Comparison of ENCODE assay signal across 8 cellular contexts in genomic region chr9:130128782-130129424, GRCh38. TPM values are rescaled to one million over a fixed set of nuclear protein-coding genes. Genes with fewer than 3 reads are reported as not detected.
DNase-seq lines count a peak whose midpoint lies in the region; ATAC-seq and TF ChIP-seq lines count a peak whose summit lies in the region.

No MANE protein-coding gene starts in this region.

- WGBS in psoas muscle, 3 donors = 44 to 65% (median 61%) methylated on average over 13 of the region's 13 CpGs

- intact Hi-C loops in psoas muscle (cut with DNase I) = no loop called here

- peak; percentile 90 for DNase-seq in COLO829 (ENCODE audit: low spot score)
- peak; percentile 90 for DNase-seq in NOMO-1 (lab: John Stamatoyannopoulos, UW; ENCODE audit: unreplicated experiment in 2 of 2)
- peak; percentile 66 for DNase-seq in activated T-cell treated with anti-CD3 and anti-CD28 coated beads, Interleukin-2, amount 50 U/mL, for 1 hour
- DNase-seq in fibroblast of villous mesenchyme (ENCODE audit: low read depth) = peak; percentile 91
- DNase-seq in psoas muscle = peak; percentile 56 to 64
- no peak for DNase-seq in HEK293T (ENCODE audit: extremely low spot score)
- no peak for DNase-seq in NCI-H1417 treated with DMSO at 0.1 percent for 48 hours (lab: John Stamatoyannopoulos, UW)

- CTCF ChIA-PET in HEK293T (lab: Yijun Ruan, JAX) = no interaction called here

- peak overlapping the region; percentile 68 for H3K27ac ChIP-seq in psoas muscle

- ATAC-seq in GM21825 (IDR thresholded peaks at IDR 0.05; ENCODE audit: unreplicated experiment) = peak; percentile 63
- peak; percentile 79 to 92 (median 86) for ATAC-seq in psoas muscle

- H3K36me3 ChIP-seq in psoas muscle (ENCODE audit: insufficient read depth in 1 of 2, low read depth in 1 of 2) = peaks cover 0 to 73% of the 10 kb centered on the region in 2 donors

- no peaks in the 10 kb centered on the region for H3K27me3 ChIP-seq in psoas muscle (ENCODE audit: insufficient read depth in 3 of 3, low read length in 2 of 3)

- no peaks in the 10 kb centered on the region for H3K9me3 ChIP-seq in psoas muscle

- POLR2A ChIA-PET in HEK293T (lab: Yijun Ruan, JAX) = no interaction called here

- H3K4me1 ChIP-seq in psoas muscle = no peaks in the 10 kb centered on the region

- no peak for TF ChIP-seq CTCF in fibroblast of villous mesenchyme (IDR thresholded peaks at IDR 0.05; ENCODE audit: insufficient read depth, low read depth, low read length)
- TF ChIP-seq CTCF in psoas muscle (IDR thresholded peaks at IDR 0.05) = no peak

- H3K4me3 ChIP-seq in fibroblast of villous mesenchyme (ENCODE audit: low read depth, low read length) (no peak overlapping the region), psoas muscle (no peak overlapping the region)

TF ChIP-seq in HEK293T, 16 proteins besides CTCF, POLR2A, EP300 and RAD21:
- TF ChIP-seq ARNT (IDR thresholded peaks at IDR 0.05) (no peak), LEF1 (IDR thresholded peaks at IDR 0.05; ENCODE audit: borderline replicate concordance) (no peak), PKNOX1 (IDR thresholded peaks at IDR 0.05) (no peak), ELF4 (IDR thresholded peaks at IDR 0.05) (no peak), NFRKB (IDR thresholded peaks at IDR 0.05) (no peak), BHLHE40 (IDR thresholded peaks at IDR 0.05; ENCODE audit: borderline replicate concordance) (no peak), CTBP1 (IDR thresholded peaks at IDR 0.05; ENCODE audit: borderline replicate concordance) (no peak), TARDBP (IDR thresholded peaks at IDR 0.05) (no peak), L3MBTL2 (conservative IDR thresholded peaks at IDR 0.05) (no peak), ZNF384 (IDR thresholded peaks at IDR 0.05) (no peak), FOXM1 (IDR thresholded peaks at IDR 0.05; ENCODE audit: borderline replicate concordance) (no peak), SUZ12 (IDR thresholded peaks at IDR 0.05) (no peak), FOXA1 (IDR thresholded peaks at IDR 0.05) (no peak), HDGF (IDR thresholded peaks at IDR 0.05; ENCODE audit: borderline replicate concordance) (no peak), SP1 (IDR thresholded peaks at IDR 0.05) (no peak), FOXK2 (IDR thresholded peaks at IDR 0.05) (no peak)
TF ChIP-seq in HEK293T: peak in this region for 0.

RNA-seq across cellular contexts. Expression of gene NCS1, which starts 43.3 kb away (rescaled TPM):
- total RNA-seq in fibroblast of villous mesenchyme = 30.0 and 42.7 TPM in 2 replicates
- 1 to 10 TPM; 2.9 to 7.5 (median 3.8) TPM for total RNA-seq in psoas muscle
- polyA plus RNA-seq in psoas muscle = 1 to 10 TPM; 3.6 to 5.0 (median 3.8) TPM

Comparison
In these comparisons a context has a peak if more than half of its experiments do, and no peak if none do; other contexts are left out.
1. DNase-seq: peak in COLO829 (single experiment), NOMO-1 (2 of 2), activated T-cell treated with anti-CD3 and anti-CD28 coated beads, Interleukin-2, amount 50 U/mL, for 1 hour (single experiment), fibroblast of villous mesenchyme (single experiment) and psoas muscle (2 of 2); none in HEK293T (single experiment) and NCI-H1417 treated with DMSO at 0.1 percent for 48 hours (single experiment).